Comparison of ENCODE assay signal across 4 cellular contexts in the genomic region with DNA sequence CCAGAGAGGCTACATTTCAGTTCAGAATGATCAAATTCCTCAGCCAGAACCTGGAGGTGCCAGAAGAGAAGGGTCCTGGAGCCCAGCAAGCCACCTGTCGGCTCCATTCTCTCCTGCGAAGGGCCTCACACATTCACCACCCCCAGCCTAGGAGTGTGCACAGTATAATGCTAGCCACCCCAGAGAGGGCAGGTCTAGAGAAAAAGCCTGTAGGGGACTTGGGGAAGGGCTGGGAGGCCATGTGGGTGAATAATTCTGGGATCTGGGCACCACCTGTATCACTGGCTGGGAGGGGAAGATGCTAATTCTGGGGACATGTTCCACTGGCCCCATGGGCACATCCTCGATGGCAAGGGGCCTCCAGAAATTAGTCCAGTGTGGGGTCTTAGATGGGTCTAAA.
"Had no signal": no experiment of that assay in that cellular context is flagged by ENCODE, and none has a peak within 500 bp of the region (broad histone marks: within the 10 kb centered on the region; RNA-seq: fewer than 3 reads in every experiment).

No MANE protein-coding gene starts in this region.

- H3K27ac Mint-ChIP-seq: GM23338, H9, IgD-negative memory B cell had no signal

- H3K4me2 ChIP-seq: GM23338 had no signal

- H3K36me3 Mint-ChIP-seq: IgD-negative memory B cell had no signal

- H3K4me3 Mint-ChIP-seq: GM23338, H9, IgD-negative memory B cell had no signal

- DNase-seq: H9, HCEC 1CT had no signal

- H2AFZ ChIP-seq: GM23338 had no signal

- ATAC-seq: GM23338 had no signal

- H3K4me3 ChIP-seq: GM23338 had no signal

- H3K9me3 Mint-ChIP-seq: GM23338, H9, IgD-negative memory B cell had no signal
